2 cellular contexts compared by ENCODE assay signal in genomic region chr21:42636931-42637601, GRCh38.
A peak's percentile ranks its signal among the peaks of the same experiment; 100 is the strongest.
TF ChIP-seq lines count a peak whose summit lies in the region.

No MANE protein-coding gene starts in this region.

TF ChIP-seq in HEK293, 187 proteins besides CTCF, POLR2A, EP300 and RAD21 (continued from another document):
- TF ChIP-seq, protein P1, sequence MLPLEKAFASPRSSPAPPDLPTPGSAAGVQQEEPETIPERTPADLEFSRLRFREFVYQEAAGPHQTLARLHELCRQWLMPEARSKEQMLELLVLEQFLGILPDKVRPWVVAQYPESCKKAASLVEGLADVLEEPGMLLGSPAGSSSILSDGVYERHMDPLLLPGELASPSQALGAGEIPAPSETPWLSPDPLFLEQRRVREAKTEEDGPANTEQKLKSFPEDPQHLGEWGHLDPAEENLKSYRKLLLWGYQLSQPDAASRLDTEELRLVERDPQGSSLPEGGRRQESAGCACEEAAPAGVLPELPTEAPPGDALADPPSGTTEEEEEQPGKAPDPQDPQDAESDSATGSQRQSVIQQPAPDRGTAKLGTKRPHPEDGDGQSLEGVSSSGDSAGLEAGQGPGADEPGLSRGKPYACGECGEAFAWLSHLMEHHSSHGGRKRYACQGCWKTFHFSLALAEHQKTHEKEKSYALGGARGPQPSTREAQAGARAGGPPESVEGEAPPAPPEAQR (tag by site-specific recombination; IDR thresholded peaks at IDR 0.05), result no peak
- no peak for TF ChIP-seq ZNF426 (tag by site-specific recombination; IDR thresholded peaks at IDR 0.05)
- no peak for TF ChIP-seq ZNF560 (tag by site-specific recombination; IDR thresholded peaks at IDR 0.05; ENCODE audit: borderline replicate concordance)
- TF ChIP-seq ZNF24 (tag by site-specific recombination; IDR thresholded peaks at IDR 0.05), result no peak
- no peak for TF ChIP-seq ZNF366 (tag by site-specific recombination; conservative IDR thresholded peaks at IDR 0.05)
- TF ChIP-seq ZNF155 (tag by site-specific recombination; IDR thresholded peaks at IDR 0.05), result no peak
- TF ChIP-seq, protein P2, sequence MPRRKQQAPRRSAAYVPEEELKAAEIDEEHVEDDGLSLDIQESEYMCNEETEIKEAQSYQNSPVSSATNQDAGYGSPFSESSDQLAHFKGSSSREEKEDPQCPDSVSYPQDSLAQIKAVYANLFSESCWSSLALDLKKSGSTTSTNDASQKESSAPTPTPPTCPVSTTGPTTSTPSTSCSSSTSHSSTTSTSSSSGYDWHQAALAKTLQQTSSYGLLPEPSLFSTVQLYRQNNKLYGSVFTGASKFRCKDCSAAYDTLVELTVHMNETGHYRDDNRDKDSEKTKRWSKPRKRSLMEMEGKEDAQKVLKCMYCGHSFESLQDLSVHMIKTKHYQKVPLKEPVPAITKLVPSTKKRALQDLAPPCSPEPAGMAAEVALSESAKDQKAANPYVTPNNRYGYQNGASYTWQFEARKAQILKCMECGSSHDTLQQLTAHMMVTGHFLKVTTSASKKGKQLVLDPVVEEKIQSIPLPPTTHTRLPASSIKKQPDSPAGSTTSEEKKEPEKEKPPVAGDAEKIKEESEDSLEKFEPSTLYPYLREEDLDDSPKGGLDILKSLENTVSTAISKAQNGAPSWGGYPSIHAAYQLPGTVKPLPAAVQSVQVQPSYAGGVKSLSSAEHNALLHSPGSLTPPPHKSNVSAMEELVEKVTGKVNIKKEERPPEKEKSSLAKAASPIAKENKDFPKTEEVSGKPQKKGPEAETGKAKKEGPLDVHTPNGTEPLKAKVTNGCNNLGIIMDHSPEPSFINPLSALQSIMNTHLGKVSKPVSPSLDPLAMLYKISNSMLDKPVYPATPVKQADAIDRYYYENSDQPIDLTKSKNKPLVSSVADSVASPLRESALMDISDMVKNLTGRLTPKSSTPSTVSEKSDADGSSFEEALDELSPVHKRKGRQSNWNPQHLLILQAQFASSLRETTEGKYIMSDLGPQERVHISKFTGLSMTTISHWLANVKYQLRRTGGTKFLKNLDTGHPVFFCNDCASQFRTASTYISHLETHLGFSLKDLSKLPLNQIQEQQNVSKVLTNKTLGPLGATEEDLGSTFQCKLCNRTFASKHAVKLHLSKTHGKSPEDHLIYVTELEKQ (tag by site-specific recombination; IDR thresholded peaks at IDR 0.05; ENCODE audit: borderline replicate concordance), result no peak
- TF ChIP-seq ZNF521 (tag by site-specific recombination; IDR thresholded peaks at IDR 0.05), result peak; percentile 46; the same call in 1 of the 2 replicates
- TF ChIP-seq TCF7L2 (IDR thresholded peaks at IDR 0.05; ENCODE audit: borderline replicate concordance, low read depth, low read length), result no peak
- TF ChIP-seq ZNF37A (tag by site-specific recombination; IDR thresholded peaks at IDR 0.05), result no peak
- TF ChIP-seq WT1 (tag by site-specific recombination; IDR thresholded peaks at IDR 0.05), result no peak
- TF ChIP-seq ZNF248 (tag by site-specific recombination; IDR thresholded peaks at IDR 0.05), result no peak
- TF ChIP-seq ZNF350 (tag by site-specific recombination; IDR thresholded peaks at IDR 0.05), result no peak
- TF ChIP-seq ZNF776 (tag by site-specific recombination; IDR thresholded peaks at IDR 0.05; ENCODE audit: borderline replicate concordance), result no peak
- TF ChIP-seq ZEB2 (tag by site-specific recombination; IDR thresholded peaks at IDR 0.05), result no peak
- no peak for TF ChIP-seq MEIS1 (CRISPR knock-in tag; IDR thresholded peaks at IDR 0.05; ENCODE audit: borderline replicate concordance)
- no peak for TF ChIP-seq ZNF214 (tag by site-specific recombination; IDR thresholded peaks at IDR 0.05; ENCODE audit: borderline replicate concordance)
- TF ChIP-seq ZNF48 (tag by site-specific recombination; IDR thresholded peaks at IDR 0.05), result peak; percentile 54; the same call in 1 of the 2 replicates
- TF ChIP-seq, protein P3, sequence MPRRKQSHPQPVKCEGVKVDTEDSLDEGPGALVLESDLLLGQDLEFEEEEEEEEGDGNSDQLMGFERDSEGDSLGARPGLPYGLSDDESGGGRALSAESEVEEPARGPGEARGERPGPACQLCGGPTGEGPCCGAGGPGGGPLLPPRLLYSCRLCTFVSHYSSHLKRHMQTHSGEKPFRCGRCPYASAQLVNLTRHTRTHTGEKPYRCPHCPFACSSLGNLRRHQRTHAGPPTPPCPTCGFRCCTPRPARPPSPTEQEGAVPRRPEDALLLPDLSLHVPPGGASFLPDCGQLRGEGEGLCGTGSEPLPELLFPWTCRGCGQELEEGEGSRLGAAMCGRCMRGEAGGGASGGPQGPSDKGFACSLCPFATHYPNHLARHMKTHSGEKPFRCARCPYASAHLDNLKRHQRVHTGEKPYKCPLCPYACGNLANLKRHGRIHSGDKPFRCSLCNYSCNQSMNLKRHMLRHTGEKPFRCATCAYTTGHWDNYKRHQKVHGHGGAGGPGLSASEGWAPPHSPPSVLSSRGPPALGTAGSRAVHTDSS (tag by site-specific recombination; IDR thresholded peaks at IDR 0.05), result no peak
- 0 out of 2 replicates have a peak, but pooled peaks have one; percentile 43 for TF ChIP-seq ZNF544 (tag by site-specific recombination; IDR thresholded peaks at IDR 0.05)
- TF ChIP-seq ZBTB48 (tag by site-specific recombination; IDR thresholded peaks at IDR 0.05), result no peak
- no peak for TF ChIP-seq ZSCAN16 (tag by site-specific recombination; IDR thresholded peaks at IDR 0.05)
- no peak for TF ChIP-seq ZNF302 (tag by site-specific recombination; IDR thresholded peaks at IDR 0.05; ENCODE audit: low read depth)
- no peak for TF ChIP-seq GLI4 (tag by site-specific recombination; IDR thresholded peaks at IDR 0.05)
- no peak for TF ChIP-seq ZNF692 (tag by site-specific recombination; IDR thresholded peaks at IDR 0.05)
- no peak for TF ChIP-seq ZIC2 (tag by site-specific recombination; IDR thresholded peaks at IDR 0.05)

TF ChIP-seq in HepG2, 621 proteins besides CTCF, POLR2A, EP300 and RAD21 (continued from another document):
- peak; percentile 89 for TF ChIP-seq MNT (IDR thresholded peaks at IDR 0.05)
- TF ChIP-seq, protein P4, sequence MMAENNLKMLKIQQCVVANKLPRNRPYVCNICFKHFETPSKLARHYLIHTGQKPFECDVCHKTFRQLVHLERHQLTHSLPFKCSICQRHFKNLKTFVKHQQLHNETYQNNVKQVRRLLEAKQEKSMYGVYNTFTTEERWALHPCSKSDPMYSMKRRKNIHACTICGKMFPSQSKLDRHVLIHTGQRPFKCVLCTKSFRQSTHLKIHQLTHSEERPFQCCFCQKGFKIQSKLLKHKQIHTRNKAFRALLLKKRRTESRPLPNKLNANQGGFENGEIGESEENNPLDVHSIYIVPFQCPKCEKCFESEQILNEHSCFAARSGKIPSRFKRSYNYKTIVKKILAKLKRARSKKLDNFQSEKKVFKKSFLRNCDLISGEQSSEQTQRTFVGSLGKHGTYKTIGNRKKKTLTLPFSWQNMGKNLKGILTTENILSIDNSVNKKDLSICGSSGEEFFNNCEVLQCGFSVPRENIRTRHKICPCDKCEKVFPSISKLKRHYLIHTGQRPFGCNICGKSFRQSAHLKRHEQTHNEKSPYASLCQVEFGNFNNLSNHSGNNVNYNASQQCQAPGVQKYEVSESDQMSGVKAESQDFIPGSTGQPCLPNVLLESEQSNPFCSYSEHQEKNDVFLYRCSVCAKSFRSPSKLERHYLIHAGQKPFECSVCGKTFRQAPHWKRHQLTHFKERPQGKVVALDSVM (CRISPR knock-in tag; IDR thresholded peaks at IDR 0.05), result no peak
